ENCODE assay signal across 1 cellular context in the genomic region with DNA sequence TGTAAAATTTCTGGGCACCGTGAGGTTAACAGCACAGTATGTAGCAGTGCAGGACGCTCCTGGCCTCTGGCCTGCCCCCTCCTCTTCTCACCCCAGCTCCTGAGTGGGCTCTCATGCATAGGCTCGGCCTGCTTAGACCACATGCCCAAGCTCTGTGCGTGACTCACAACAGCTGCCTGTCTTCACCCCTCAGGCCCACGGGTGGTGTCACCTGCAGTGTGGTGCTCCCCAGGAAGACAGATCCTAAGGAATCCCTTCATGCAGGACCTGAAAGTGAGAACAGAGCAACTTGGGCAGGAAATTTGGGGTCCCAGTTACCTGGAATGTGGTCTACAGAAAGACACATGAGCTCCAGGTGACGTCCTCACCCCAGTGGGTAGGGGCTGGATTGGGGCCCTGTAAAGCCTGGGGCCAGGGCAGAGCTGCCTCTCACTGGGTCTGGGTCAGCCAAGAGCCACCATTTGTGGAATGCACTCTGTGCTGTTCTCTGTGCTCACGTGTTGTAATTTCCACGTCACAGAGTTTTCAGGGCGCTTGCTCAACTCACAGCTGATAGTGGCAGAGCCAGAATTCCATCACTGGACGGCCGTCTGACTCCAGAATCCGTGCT.
A peak's percentile ranks its signal among the peaks of the same experiment; 100 is the strongest.
TF ChIP-seq lines count a peak whose summit lies in the region.

No MANE protein-coding gene starts in this region.

TF ChIP-seq in HepG2, 621 proteins besides CTCF, POLR2A, EP300 and RAD21 (continued from another document and continues in another):
- TF ChIP-seq ZHX2 (IDR thresholded peaks at IDR 0.05; ENCODE audit: low read depth): no peak
- no peak for TF ChIP-seq ZHX2 (CRISPR knock-in tag; IDR thresholded peaks at IDR 0.05; ENCODE audit: borderline replicate concordance)
- TF ChIP-seq SMAD1 (CRISPR knock-in tag; IDR thresholded peaks at IDR 0.05; ENCODE audit: borderline replicate concordance, low read depth): peak; percentile 93; the same call in 1 of the 2 replicates
- peak; percentile 73 for TF ChIP-seq FOXC1 (CRISPR knock-in tag; IDR thresholded peaks at IDR 0.05; ENCODE audit: borderline replicate concordance)
- TF ChIP-seq NKX3-1 (CRISPR knock-in tag; IDR thresholded peaks at IDR 0.05): no peak
- no peak for TF ChIP-seq ZGPAT (CRISPR knock-in tag; IDR thresholded peaks at IDR 0.05)
- peak; percentile 93 for TF ChIP-seq ZNF83 (CRISPR knock-in tag; IDR thresholded peaks at IDR 0.05; ENCODE audit: borderline replicate concordance)
- TF ChIP-seq CEBPG (CRISPR knock-in tag; IDR thresholded peaks at IDR 0.05): no peak
- no peak for TF ChIP-seq NFATC3 (CRISPR knock-in tag; IDR thresholded peaks at IDR 0.05)
- TF ChIP-seq HCFC1 (IDR thresholded peaks at IDR 0.05; ENCODE audit: low read depth, low read length): peak; percentile 29; the same call in 1 of the 2 replicates
- TF ChIP-seq DNMT3B (CRISPR knock-in tag; conservative IDR thresholded peaks at IDR 0.05): 0 out of 2 replicates have a peak, but pooled peaks have one; percentile 7
- TF ChIP-seq ATRX (CRISPR knock-in tag; IDR thresholded peaks at IDR 0.05; ENCODE audit: borderline replicate concordance): no peak
- TF ChIP-seq, protein P1, sequence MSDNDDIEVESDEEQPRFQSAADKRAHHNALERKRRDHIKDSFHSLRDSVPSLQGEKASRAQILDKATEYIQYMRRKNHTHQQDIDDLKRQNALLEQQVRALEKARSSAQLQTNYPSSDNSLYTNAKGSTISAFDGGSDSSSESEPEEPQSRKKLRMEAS (IDR thresholded peaks at IDR 0.05): peak; percentile 61
- peak; percentile 4; the same call in 1 of the 2 replicates for TF ChIP-seq SAP130 (CRISPR knock-in tag; IDR thresholded peaks at IDR 0.05; ENCODE audit: low read depth)
- TF ChIP-seq BRCA1 (CRISPR knock-in tag; IDR thresholded peaks at IDR 0.05): no peak
- TF ChIP-seq ZNF710 (CRISPR knock-in tag; IDR thresholded peaks at IDR 0.05; ENCODE audit: borderline replicate concordance): peak; percentile 27; the same call in 1 of the 2 replicates
- peak; percentile 93 for TF ChIP-seq ZNF263 (CRISPR knock-in tag; IDR thresholded peaks at IDR 0.05)
- TF ChIP-seq SP1 (IDR thresholded peaks at IDR 0.05): no peak
- no peak for TF ChIP-seq SP1 (CRISPR knock-in tag; IDR thresholded peaks at IDR 0.05)
- TF ChIP-seq ZNF678 (CRISPR knock-in tag; IDR thresholded peaks at IDR 0.05): 0 out of 2 replicates have a peak, but pooled peaks have one; percentile 52
- TF ChIP-seq MYC (CRISPR knock-in tag; IDR thresholded peaks at IDR 0.05; ENCODE audit: borderline replicate concordance): no peak
- TF ChIP-seq NFIB (CRISPR knock-in tag; IDR thresholded peaks at IDR 0.05; ENCODE audit: borderline replicate concordance): no peak
- no peak; the same call in 1 of the 2 replicates for TF ChIP-seq RFX5 (IDR thresholded peaks at IDR 0.05; ENCODE audit: low read depth, low read length)
- TF ChIP-seq TBL1XR1 (IDR thresholded peaks at IDR 0.05; ENCODE audit: borderline replicate concordance, low read length, partially characterized antibody): no peak
- TF ChIP-seq NR1H2 (CRISPR knock-in tag; IDR thresholded peaks at IDR 0.05; ENCODE audit: borderline replicate concordance, low read depth): no peak
- TF ChIP-seq ARNT2 (CRISPR knock-in tag; IDR thresholded peaks at IDR 0.05; ENCODE audit: low read depth): 0 out of 2 replicates have a peak, but pooled peaks have one; percentile 63
- TF ChIP-seq ASH2L (IDR thresholded peaks at IDR 0.05; ENCODE audit: insufficient read length, low read depth, low read length): no peak
- no peak for TF ChIP-seq SRF (IDR thresholded peaks at IDR 0.05; ENCODE audit: low read depth, low read length)
- TF ChIP-seq ZNF20 (CRISPR knock-in tag; IDR thresholded peaks at IDR 0.05): no peak
- TF ChIP-seq KLF9 (CRISPR knock-in tag; IDR thresholded peaks at IDR 0.05; ENCODE audit: low read depth): peak; percentile 14; the same call in 1 of the 2 replicates
- TF ChIP-seq SAFB2 (CRISPR knock-in tag; IDR thresholded peaks at IDR 0.05; ENCODE audit: borderline replicate concordance, low read depth): peak; percentile 70; the same call in 1 of the 2 replicates
- TF ChIP-seq HOXA9 (CRISPR knock-in tag; IDR thresholded peaks at IDR 0.05; ENCODE audit: borderline replicate concordance): peak; percentile 87; the same call in 1 of the 2 replicates
- no peak for TF ChIP-seq RXRB (CRISPR knock-in tag; IDR thresholded peaks at IDR 0.05; ENCODE audit: borderline replicate concordance)
- peak; percentile 81; the same call in 1 of the 2 replicates for TF ChIP-seq ZC3H13 (CRISPR knock-in tag; IDR thresholded peaks at IDR 0.05)
- TF ChIP-seq ZNF550 (CRISPR knock-in tag; IDR thresholded peaks at IDR 0.05; ENCODE audit: borderline replicate concordance): 0 out of 2 replicates have a peak, but pooled peaks have one; percentile 18
- peak; percentile 31 for TF ChIP-seq ZNF619 (CRISPR knock-in tag; IDR thresholded peaks at IDR 0.05)
- peak; percentile 70; the same call in 1 of the 2 replicates for TF ChIP-seq ZNF598 (CRISPR knock-in tag; IDR thresholded peaks at IDR 0.05; ENCODE audit: borderline replicate concordance)
- no peak for TF ChIP-seq NFRKB (IDR thresholded peaks at IDR 0.05)
- TF ChIP-seq ZSCAN20 (CRISPR knock-in tag; IDR thresholded peaks at IDR 0.05; ENCODE audit: borderline replicate concordance): no peak
- peak; percentile 29; the same call in 1 of the 2 replicates for TF ChIP-seq ZNF816 (CRISPR knock-in tag; IDR thresholded peaks at IDR 0.05; ENCODE audit: borderline replicate concordance)
- TF ChIP-seq ZNF766 (CRISPR knock-in tag; IDR thresholded peaks at IDR 0.05; ENCODE audit: borderline replicate concordance): peak; percentile 20; the same call in 1 of the 2 replicates
- TF ChIP-seq SNAPC4 (CRISPR knock-in tag; IDR thresholded peaks at IDR 0.05): peak; percentile 59; the same call in 1 of the 2 replicates
- TF ChIP-seq, protein P2, sequence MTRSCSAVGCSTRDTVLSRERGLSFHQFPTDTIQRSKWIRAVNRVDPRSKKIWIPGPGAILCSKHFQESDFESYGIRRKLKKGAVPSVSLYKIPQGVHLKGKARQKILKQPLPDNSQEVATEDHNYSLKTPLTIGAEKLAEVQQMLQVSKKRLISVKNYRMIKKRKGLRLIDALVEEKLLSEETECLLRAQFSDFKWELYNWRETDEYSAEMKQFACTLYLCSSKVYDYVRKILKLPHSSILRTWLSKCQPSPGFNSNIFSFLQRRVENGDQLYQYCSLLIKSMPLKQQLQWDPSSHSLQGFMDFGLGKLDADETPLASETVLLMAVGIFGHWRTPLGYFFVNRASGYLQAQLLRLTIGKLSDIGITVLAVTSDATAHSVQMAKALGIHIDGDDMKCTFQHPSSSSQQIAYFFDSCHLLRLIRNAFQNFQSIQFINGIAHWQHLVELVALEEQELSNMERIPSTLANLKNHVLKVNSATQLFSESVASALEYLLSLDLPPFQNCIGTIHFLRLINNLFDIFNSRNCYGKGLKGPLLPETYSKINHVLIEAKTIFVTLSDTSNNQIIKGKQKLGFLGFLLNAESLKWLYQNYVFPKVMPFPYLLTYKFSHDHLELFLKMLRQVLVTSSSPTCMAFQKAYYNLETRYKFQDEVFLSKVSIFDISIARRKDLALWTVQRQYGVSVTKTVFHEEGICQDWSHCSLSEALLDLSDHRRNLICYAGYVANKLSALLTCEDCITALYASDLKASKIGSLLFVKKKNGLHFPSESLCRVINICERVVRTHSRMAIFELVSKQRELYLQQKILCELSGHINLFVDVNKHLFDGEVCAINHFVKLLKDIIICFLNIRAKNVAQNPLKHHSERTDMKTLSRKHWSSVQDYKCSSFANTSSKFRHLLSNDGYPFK (CRISPR knock-in tag; IDR thresholded peaks at IDR 0.05; ENCODE audit: borderline replicate concordance): peak; percentile 84
- 0 out of 2 replicates have a peak, but pooled peaks have one; percentile 44 for TF ChIP-seq ZFYVE20 (CRISPR knock-in tag; IDR thresholded peaks at IDR 0.05; ENCODE audit: borderline replicate concordance, low read depth)
- peak; percentile 88; the same call in 1 of the 2 replicates for TF ChIP-seq ZNF709 (CRISPR knock-in tag; IDR thresholded peaks at IDR 0.05)
